Comparison of ENCODE assay signal across 14 cellular contexts in the genomic region with DNA sequence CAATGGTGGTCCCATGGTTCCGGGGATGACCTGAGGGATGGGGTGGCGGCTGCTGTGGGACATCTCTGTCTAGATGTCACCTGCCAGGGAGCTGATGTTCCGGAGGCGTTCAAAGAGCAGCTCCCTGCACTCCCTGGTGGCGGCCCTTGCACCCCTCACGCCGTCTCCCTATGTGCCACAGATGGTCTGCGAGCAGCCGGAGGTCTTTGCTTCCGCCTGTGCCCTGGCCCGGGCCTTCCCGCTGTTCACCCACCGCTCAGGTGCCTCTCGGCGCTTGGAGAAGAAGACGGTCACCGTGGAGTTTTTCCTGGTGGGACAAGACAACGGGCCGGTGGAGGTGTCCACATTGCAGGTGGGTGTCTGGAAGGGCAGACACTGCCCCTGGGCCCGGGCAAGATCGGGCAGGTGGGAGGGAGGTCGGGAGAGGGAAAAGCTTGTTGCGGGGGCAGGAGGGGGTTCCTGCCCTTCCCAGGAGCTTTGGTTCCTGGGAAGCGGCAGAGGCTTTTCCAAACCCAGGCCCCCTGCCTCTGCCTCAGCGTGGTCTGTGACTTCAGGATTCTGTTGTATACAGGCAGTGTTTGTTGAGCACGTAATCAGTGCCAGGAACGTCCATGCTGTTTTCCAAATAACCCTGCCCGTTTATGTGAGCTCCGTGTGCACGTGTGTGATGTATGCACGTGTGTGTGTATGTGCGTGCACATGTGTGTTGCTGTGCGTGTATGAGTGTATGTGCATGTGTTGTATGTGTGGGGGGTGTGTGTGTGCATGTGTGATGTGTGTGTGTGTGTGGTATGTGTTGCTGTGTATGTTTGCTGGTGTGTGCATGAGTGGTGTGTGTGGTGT.
DNase-seq lines count a peak whose midpoint lies in the region; ATAC-seq and TF ChIP-seq lines count a peak whose summit lies in the region.
"Had no signal": no experiment of that assay in that cellular context is flagged by ENCODE, and none has a peak within 500 bp of the region (broad histone marks: within the 10 kb centered on the region; RNA-seq: fewer than 3 reads in every experiment).

No MANE protein-coding gene starts in this region.

- no peak overlapping the region for H3K27ac ChIP-seq in HEK293 (ENCODE audit: extremely low read depth, low read depth, low read length)
- peak overlapping the region; percentile 99 for H3K27ac ChIP-seq in neutrophil

- no peak overlapping the region for H3K4me3 ChIP-seq in HEK293 (ENCODE audit: low read depth, low read length)
- peak overlapping the region; percentile 80 for H3K4me3 ChIP-seq in adipocyte (ENCODE audit: low read length)
- peak overlapping the region in 1 of 2 experiments; percentile 65 for H3K4me3 ChIP-seq in neutrophil (ENCODE audit: low read depth in 1 of 2, low read length in 1 of 2)

- no peak for ATAC-seq in HG03378 (IDR thresholded peaks at IDR 0.05; ENCODE audit: unreplicated experiment)

- DNase-seq in activated CD8-positive, alpha-beta memory T cell treated with anti-CD3 and anti-CD28 coated beads for 24 hours, result peak; percentile 53
- DNase-seq in activated CD8-positive, alpha-beta memory T cell treated with anti-CD3 and anti-CD28 coated beads, Interleukin-2, amount 50 U/mL, for 48 hours, result no peak
- no peak for DNase-seq in adipocyte (ENCODE audit: low read depth)
- no peak for DNase-seq in stimulated activated naive CD4-positive, alpha-beta T cell (lab: John Stamatoyannopoulos, UW)
- no peak for DNase-seq in DMS 273 (lab: John Stamatoyannopoulos, UW; ENCODE audit: unreplicated experiment)
- DNase-seq: ACHN; activated T-cell treated with anti-CD3 and anti-CD28 coated beads for 4 hours; mammary epithelial cell; NCI-H2081; stimulated activated CD4-positive, alpha-beta T cell treated with anti-CD3 and anti-CD28 coated beads, Interleukin-12 subunit alpha, Interleukin-12 subunit beta, amount 100 ng/mL, for 4 hours had no signal

- no peak for TF ChIP-seq CTCF in HEK293 (tag by site-specific recombination; IDR thresholded peaks at IDR 0.05)
- TF ChIP-seq CTCF in neutrophil (IDR thresholded peaks at IDR 0.05), result no peak

- peak overlapping the region; percentile 88 for H3K9ac ChIP-seq in adipocyte (ENCODE audit: low read length)

- POLR2A ChIA-PET in HEK293 (lab: Yijun Ruan, JAX), result no interaction called here

- H3K9me3 ChIP-seq in HEK293 (ENCODE audit: control insufficient read depth, insufficient read depth, low read depth, low read length), result no peaks in the 10 kb centered on the region
- no peaks in the 10 kb centered on the region for H3K9me3 ChIP-seq in adipocyte (ENCODE audit: control insufficient read depth, low read length)
- H3K9me3 ChIP-seq in neutrophil, result no peaks in the 10 kb centered on the region
- H3K9me3 ChIP-seq: ascending aorta had no signal

- H3K4me1 ChIP-seq in HEK293 (ENCODE audit: control insufficient read depth, insufficient read depth, low read length), result no peaks in the 10 kb centered on the region
- H3K4me1 ChIP-seq in adipocyte (ENCODE audit: control insufficient read depth, insufficient read depth, low read length), result peaks cover 45% of the 10 kb centered on the region
- peaks cover 39 to 40% of the 10 kb centered on the region in 2 experiments for H3K4me1 ChIP-seq in neutrophil (ENCODE audit: control insufficient read depth in 1 of 2, insufficient read depth in 1 of 2, low read depth in 1 of 2, low read length in 1 of 2)

- H3K27me3 ChIP-seq in adipocyte (replicated peaks; ENCODE audit: control insufficient read depth, insufficient read depth, low read length) (no peaks in the 10 kb centered on the region), neutrophil (no peaks in the 10 kb centered on the region)
- H3K27me3 ChIP-seq: ascending aorta had no signal

- H3K36me3 ChIP-seq in HEK293 (ENCODE audit: control insufficient read depth in 2 of 2, insufficient read depth in 1 of 2, low read length in 2 of 2) (peaks cover 0 to 37% of the 10 kb centered on the region in 2 experiments; a peak in 2 of 3 replicates), adipocyte (ENCODE audit: control insufficient read depth, insufficient read depth, low read length, severe bottlenecking) (peaks cover 29% of the 10 kb centered on the region), neutrophil (peaks cover 60% of the 10 kb centered on the region)

- CTCF ChIA-PET in HEK293 (lab: Yijun Ruan, JAX), result no interaction called here

TF ChIP-seq in HEK293, 187 proteins besides CTCF, POLR2A, EP300 and RAD21:
- TF ChIP-seq ZNF514 (tag by site-specific recombination; IDR thresholded peaks at IDR 0.05) (no peak), ZNF341 (tag by site-specific recombination; IDR thresholded peaks at IDR 0.05; ENCODE audit: low read depth) (peak; percentile 38; the same call in 1 of the 2 replicates)
